ENCODE assay signal across 8 cellular contexts in genomic region chr20:36604952-36605308, GRCh38. TPM values are rescaled to one million over a fixed set of nuclear protein-coding genes. Genes with fewer than 3 reads are reported as not detected.
DNase-seq lines count a peak whose midpoint lies in the region; ATAC-seq and TF ChIP-seq lines count a peak whose summit lies in the region.

No MANE protein-coding gene starts in this region.

- H3K36me3 Mint-ChIP-seq in natural killer cell treated with Interleukin-12 subunit alpha and Interleukin-12 subunit beta and Interleukin-15 and Interleukin-18, amount 100 ng/mL, for 72 hours = peaks cover 25% of the 10 kb centered on the region

- peaks cover 30% of the 10 kb centered on the region for H3K4me1 ChIP-seq in DOHH2 (ENCODE audit: control insufficient read depth, low read length)
- H3K4me1 ChIP-seq in effector memory CD4-positive, alpha-beta T cell (ENCODE audit: control insufficient read depth, insufficient read depth, low read length, poor library complexity, severe bottlenecking) = peaks cover 14% of the 10 kb centered on the region
- H3K4me1 ChIP-seq in upper lobe of right lung = peaks cover 23% of the 10 kb centered on the region

- no peaks in the 10 kb centered on the region for H3K9me2 ChIP-seq in DOHH2 (replicated peaks; ENCODE audit: control insufficient read depth, low read length)

- H3K4me1 Mint-ChIP-seq in natural killer cell treated with Interleukin-12 subunit alpha and Interleukin-12 subunit beta and Interleukin-15 and Interleukin-18, amount 100 ng/mL, for 72 hours (ENCODE audit: low read depth in 2 of 2) = peaks cover 24 to 29% of the 10 kb centered on the region in 2 donors

- H3F3A ChIP-seq in DOHH2 (ENCODE audit: control insufficient read depth, insufficient read depth) = peaks cover 16% of the 10 kb centered on the region

- intact Hi-C loops in upper lobe of right lung (cut with DNase I) = no loop called here

- peak overlapping the region; percentile 87 to 97 for H3K27ac Mint-ChIP-seq in natural killer cell treated with Interleukin-12 subunit alpha and Interleukin-12 subunit beta and Interleukin-15 and Interleukin-18, amount 100 ng/mL, for 72 hours

- TF ChIP-seq CTCF in DOHH2 (IDR thresholded peaks at IDR 0.05; ENCODE audit: low read depth, low read length, poor library complexity, severe bottlenecking) (no peak), HL-60 (IDR thresholded peaks at IDR 0.05; ENCODE audit: insufficient read depth, low read length) (no peak), VCaP (conservative IDR thresholded peaks at IDR 0.05) (no peak), upper lobe of right lung (IDR thresholded peaks at IDR 0.05) (no peak)

- peak overlapping the region; percentile 100 for H3K4me3 Mint-ChIP-seq in natural killer cell treated with Interleukin-12 subunit alpha and Interleukin-12 subunit beta and Interleukin-15 and Interleukin-18, amount 100 ng/mL, for 72 hours

- peak overlapping the region; percentile 85 for H3K4me2 ChIP-seq in DOHH2 (ENCODE audit: low read length)

- peak in 1 of 2 experiments; percentile 72 for DNase-seq in HL-60 (ENCODE audit: low read depth in 1 of 2, low spot score in 1 of 2)
- DNase-seq in effector memory CD4-positive, alpha-beta T cell = peak; percentile 44 to 51 (median 48)
- peak; percentile 69 for DNase-seq in natural killer cell treated with Interleukin-12 subunit alpha and Interleukin-12 subunit beta and Interleukin-15 and Interleukin-18, amount 100 ng/mL, for 72 hours (ENCODE audit: low spot score)
- peak; percentile 70 for DNase-seq in upper lobe of right lung
- no peak for DNase-seq in NCI-H524 (lab: John Stamatoyannopoulos, UW)

- peaks cover 29% of the 10 kb centered on the region for H3K36me3 ChIP-seq in DOHH2 (ENCODE audit: control insufficient read depth, low read length)
- H3K36me3 ChIP-seq in effector memory CD4-positive, alpha-beta T cell (ENCODE audit: control insufficient read depth, insufficient read depth, low read length) = peaks cover 23% of the 10 kb centered on the region
- H3K36me3 ChIP-seq in upper lobe of right lung = peaks cover 22% of the 10 kb centered on the region

- H3K9me3 ChIP-seq in DOHH2 (ENCODE audit: control insufficient read depth, insufficient read depth, low read length) (no peaks in the 10 kb centered on the region), upper lobe of right lung (no peaks in the 10 kb centered on the region)
- H3K9me3 ChIP-seq in effector memory CD4-positive, alpha-beta T cell (ENCODE audit: control insufficient read depth, low read length) = no peaks in the 10 kb centered on the region

- H3K4me3 ChIP-seq in DOHH2 (ENCODE audit: low read length) (peak overlapping the region; percentile 97), HL-60 (replicated peaks; ENCODE audit: insufficient read depth, low read length) (peak overlapping the region; percentile 11), upper lobe of right lung (peak overlapping the region; percentile 91)
- H3K4me3 ChIP-seq in effector memory CD4-positive, alpha-beta T cell (ENCODE audit: insufficient read depth, low read depth, low read length, poor library complexity, severe bottlenecking) = peak overlapping the region; percentile 92

- peaks cover 10% of the 10 kb centered on the region for H4K20me1 ChIP-seq in DOHH2 (ENCODE audit: control insufficient read depth, insufficient read depth, low read depth, low read length)

- peaks cover 38% of the 10 kb centered on the region for H3K79me2 ChIP-seq in DOHH2 (ENCODE audit: control insufficient read depth, low read length)

- ATAC-seq in GM21360 (IDR thresholded peaks at IDR 0.05; ENCODE audit: unreplicated experiment) = peak; percentile 38
- ATAC-seq in natural killer cell treated with Interleukin-12 subunit alpha and Interleukin-12 subunit beta and Interleukin-15 and Interleukin-18, amount 100 ng/mL, for 72 hours = peak; percentile 36 to 37
- peak; percentile 1 for ATAC-seq in upper lobe of right lung

- no peaks in the 10 kb centered on the region for H3K9me3 Mint-ChIP-seq in natural killer cell treated with Interleukin-12 subunit alpha and Interleukin-12 subunit beta and Interleukin-15 and Interleukin-18, amount 100 ng/mL, for 72 hours

- H3K27ac ChIP-seq in DOHH2 (ENCODE audit: low read depth, low read length) (peak overlapping the region; percentile 83), HL-60 (replicated peaks) (peak overlapping the region; percentile 89), VCaP (peak overlapping the region; percentile 90), upper lobe of right lung (peak overlapping the region; percentile 86)
- H3K27ac ChIP-seq in effector memory CD4-positive, alpha-beta T cell (ENCODE audit: insufficient read depth, low read length, poor library complexity, severe bottlenecking) = peak overlapping the region; percentile 92

- no peaks in the 10 kb centered on the region for H3K27me3 Mint-ChIP-seq in natural killer cell treated with Interleukin-12 subunit alpha and Interleukin-12 subunit beta and Interleukin-15 and Interleukin-18, amount 100 ng/mL, for 72 hours

- no peaks in the 10 kb centered on the region for H3K27me3 ChIP-seq in DOHH2 (ENCODE audit: control insufficient read depth, low read length)
- H3K27me3 ChIP-seq in HL-60 (ENCODE audit: insufficient read depth, poor library complexity, severe bottlenecking) = no peaks in the 10 kb centered on the region
- H3K27me3 ChIP-seq in effector memory CD4-positive, alpha-beta T cell (replicated peaks; ENCODE audit: control insufficient read depth, insufficient read depth, low read length, poor library complexity, severe bottlenecking) = no peaks in the 10 kb centered on the region
- H3K27me3 ChIP-seq in upper lobe of right lung = no peaks in the 10 kb centered on the region

RNA-seq across cellular contexts. Expression of gene RAB5IF, which starts 0.6 kb away (rescaled TPM):
- 100 to 1,000 TPM; 209 to 243 TPM for total RNA-seq in natural killer cell treated with Interleukin-12 subunit alpha and Interleukin-12 subunit beta and Interleukin-15 and Interleukin-18, amount 100 ng/mL, for 72 hours
- 91.1 TPM for total RNA-seq in upper lobe of right lung

RNA-seq across cellular contexts. Expression of gene TGIF2, which starts 31.5 kb away (rescaled TPM):
- 10 to 100 TPM; 23.2 to 38.5 TPM for total RNA-seq in natural killer cell treated with Interleukin-12 subunit alpha and Interleukin-12 subunit beta and Interleukin-15 and Interleukin-18, amount 100 ng/mL, for 72 hours
- 16.8 TPM for total RNA-seq in upper lobe of right lung

RNA-seq across cellular contexts. Expression of gene SLA2, which starts 41.1 kb away (rescaled TPM):
- total RNA-seq in natural killer cell treated with Interleukin-12 subunit alpha and Interleukin-12 subunit beta and Interleukin-15 and Interleukin-18, amount 100 ng/mL, for 72 hours = 10 to 100 TPM; 13.6 to 18.9 TPM
- 1.9 TPM for total RNA-seq in upper lobe of right lung

Comparison
In these comparisons a context has a peak if more than half of its experiments do, and no peak if none do; other contexts are left out.
1. H3K4me3 ChIP-seq: peak in every context shown above with its lines; median percentile 97 in DOHH2; 92 in effector memory CD4-positive, alpha-beta T cell; 91 in upper lobe of right lung; 11 in HL-60.
2. DNase-seq: peak in effector memory CD4-positive, alpha-beta T cell (3 of 3), natural killer cell treated with Interleukin-12 subunit alpha and Interleukin-12 subunit beta and Interleukin-15 and Interleukin-18, amount 100 ng/mL, for 72 hours (single experiment) and upper lobe of right lung (single experiment); none in NCI-H524 (0 of 2).
3. Peak in every context shown above with its lines, with median percentiles within 50 percentile points of each other: H3K27ac ChIP-seq and ATAC-seq.